ENCODE assay signal across 1 cellular context in the genomic region with DNA sequence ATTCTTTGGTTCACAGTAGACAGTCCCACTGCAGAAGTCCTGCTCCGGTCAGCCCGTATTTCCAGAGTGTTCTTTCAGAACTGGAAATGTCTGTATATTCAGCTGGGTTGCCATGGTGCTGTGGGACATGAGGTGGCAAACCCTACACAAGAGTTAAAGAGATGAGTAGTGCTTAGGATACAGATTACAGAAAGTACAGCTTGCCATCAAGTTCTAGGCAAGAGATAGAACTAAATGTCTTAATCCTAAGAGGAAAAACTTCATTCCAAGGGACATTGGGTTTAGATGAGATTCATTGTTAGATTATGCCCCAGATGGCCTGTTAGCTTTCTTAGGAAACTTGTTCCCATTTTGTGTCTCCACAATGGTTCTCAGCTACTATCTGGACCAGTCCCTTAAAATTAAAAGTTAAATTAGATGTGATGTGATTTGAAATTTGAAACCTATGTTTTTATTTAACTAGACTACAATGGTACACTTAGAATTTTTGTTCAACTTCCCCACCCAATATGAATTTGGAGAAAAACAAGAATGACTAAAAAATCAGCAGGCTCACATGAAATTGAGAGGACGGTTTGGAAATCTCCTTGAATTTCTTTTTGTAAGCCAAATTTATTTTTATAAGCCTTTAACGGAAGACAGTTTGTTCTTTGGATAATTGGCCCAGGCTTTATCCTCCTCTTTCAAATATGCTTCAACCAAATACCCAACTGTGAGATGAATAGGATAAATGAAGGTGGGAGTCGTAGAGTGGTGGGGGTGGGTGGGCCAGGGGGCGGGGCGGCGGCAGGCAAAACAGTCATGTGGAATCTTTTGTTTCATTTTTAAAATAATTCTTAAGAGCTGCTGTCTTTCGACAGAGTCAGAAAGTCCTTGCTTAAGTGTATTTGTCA.
TF ChIP-seq lines count a peak whose summit lies in the region.

No MANE protein-coding gene starts in this region.

TF ChIP-seq in GM23338, 12 proteins besides CTCF, POLR2A, EP300 and RAD21 (continued from another document):
- TF ChIP-seq ETS1 (IDR thresholded peaks at IDR 0.05) = no peak
